ENCODE assay signal across 8 cellular contexts in the genomic region with DNA sequence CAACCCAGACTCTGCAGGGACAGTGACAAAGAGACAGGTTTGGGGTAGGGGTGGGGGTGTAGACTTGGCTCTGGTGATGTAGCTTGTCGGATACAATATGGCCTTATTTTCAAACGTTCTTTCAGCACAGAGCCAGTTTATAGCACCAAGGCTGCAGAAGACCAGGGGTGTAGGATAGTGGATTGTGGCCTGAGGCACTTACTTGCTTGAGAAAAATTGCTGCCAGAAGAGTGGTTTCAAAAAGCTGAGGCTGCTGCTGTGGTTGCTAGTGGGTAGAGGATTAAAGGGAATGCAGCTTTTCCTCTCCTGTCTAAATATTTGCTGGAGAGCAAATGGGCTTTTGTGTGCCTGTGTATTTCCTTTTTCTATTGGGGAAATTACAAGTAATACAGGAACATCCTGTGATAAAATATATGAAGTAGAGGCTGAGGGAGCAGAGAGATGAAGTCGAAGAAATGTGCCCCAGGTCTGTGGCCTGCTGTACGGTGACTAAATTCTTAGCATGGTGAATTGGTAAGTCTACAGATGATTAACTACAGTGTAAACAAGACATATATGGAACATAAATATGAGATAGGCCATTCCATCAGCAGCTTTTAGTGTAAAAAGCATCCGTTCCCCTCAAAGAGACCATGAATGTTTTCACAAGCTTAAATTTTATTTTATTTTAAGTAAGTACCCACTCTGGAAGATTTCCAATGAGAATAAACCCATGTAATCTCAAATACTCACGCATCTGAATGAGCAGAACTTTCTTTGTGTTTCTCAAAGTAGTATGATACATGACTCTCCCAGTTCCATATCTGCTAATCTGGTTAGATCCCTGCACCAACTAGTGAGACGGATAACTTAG.
DNase-seq lines count a peak whose midpoint lies in the region; ATAC-seq and TF ChIP-seq lines count a peak whose summit lies in the region.

No MANE protein-coding gene starts in this region.

- no peak overlapping the region for H3K4ac ChIP-seq in H9 (ENCODE audit: low read depth, low read length)

- peak overlapping the region; percentile 14 to 85 (median 62) for H3K27ac Mint-ChIP-seq in CD4-positive, alpha-beta memory T cell
- peak overlapping the region; percentile 17 to 94 (median 72); a peak in 6 of 7 replicates for H3K27ac Mint-ChIP-seq in H9
- peak overlapping the region; percentile 49 for H3K27ac Mint-ChIP-seq in activated CD8-positive, alpha-beta T cell treated with anti-CD3 and anti-CD28 coated beads for 36 hours
- peak overlapping the region; percentile 84 for H3K27ac Mint-ChIP-seq in mesothelial cell of epicardium

- H2BK12ac ChIP-seq in H9 (ENCODE audit: insufficient read length, low read depth, low read length) = no peak overlapping the region

- H2BK5ac ChIP-seq in H9 (ENCODE audit: insufficient read length, low read length) = no peak overlapping the region

- H2AFZ ChIP-seq in H9 (ENCODE audit: low read length) = no peak overlapping the region

- H3K4me1 ChIP-seq in CD4-positive, alpha-beta memory T cell (ENCODE audit: insufficient read depth, low read length) = peaks cover 47% of the 10 kb centered on the region
- peaks cover 18% of the 10 kb centered on the region for H3K4me1 ChIP-seq in H9 (ENCODE audit: insufficient read depth, low read length)

- H3T11ph ChIP-seq in H9 (ENCODE audit: low read length) = no peak overlapping the region

- DNase-seq in CD4-positive, alpha-beta memory T cell = no peak
- DNase-seq in H9 (no peak), mesothelial cell of epicardium (ENCODE audit: low spot score in 2 of 2, unreplicated experiment in 2 of 2) (no peak), NCI-H345 (lab: John Stamatoyannopoulos, UW) (no peak), NOMO-1 (lab: John Stamatoyannopoulos, UW; ENCODE audit: unreplicated experiment in 2 of 2) (no peak), C1 segment of cervical spinal cord (lab: John Stamatoyannopoulos, UW) (no peak)
- peak; percentile 24 for DNase-seq in activated CD8-positive, alpha-beta T cell treated with anti-CD3 and anti-CD28 coated beads for 36 hours
- no peak for DNase-seq in stimulated activated naive CD4-positive, alpha-beta T cell treated with Interleukin-2 at 50 U/mL for 16 hours (lab: John Stamatoyannopoulos, UW)

- H4K5ac ChIP-seq in H9 (ENCODE audit: insufficient read length, low read depth, low read length) = no peak overlapping the region

- no peak overlapping the region for H3K14ac ChIP-seq in H9 (ENCODE audit: insufficient read depth, low read length)

- H3K4me2 ChIP-seq in H9 (ENCODE audit: insufficient read depth, insufficient read length, low read length) = no peak overlapping the region

- H3K23me2 ChIP-seq in H9 (ENCODE audit: insufficient read length, low read depth, low read length, poor library complexity, severe bottlenecking) = no peaks in the 10 kb centered on the region

- H2BK20ac ChIP-seq in H9 (ENCODE audit: low read depth, low read length, poor library complexity, severe bottlenecking) = no peak overlapping the region

- H3K4me3 ChIP-seq in CD4-positive, alpha-beta memory T cell (ENCODE audit: low read length in 2 of 2) = no peak overlapping the region

- peak overlapping the region; percentile 15 for H3K18ac ChIP-seq in H9 (ENCODE audit: insufficient read length, low read depth, low read length)

- intact Hi-C loops in CD4-positive, alpha-beta memory T cell (cut with micrococcal nuclease) = loop anchor here (5.0 kb wide), 1 partner anchor 114 kb away; the partner anchor contains the start of gene LRCH1
- intact Hi-C loops in activated CD8-positive, alpha-beta T cell treated with anti-CD3 and anti-CD28 coated beads for 36 hours (cut with micrococcal nuclease) = loop anchor here (5.0 kb wide), 1 partner anchor 74 kb away; no protein-coding TSS in a partner anchor

- H3K9ac ChIP-seq in H9 (ENCODE audit: extremely low read depth, insufficient read length, low read length) = no peak overlapping the region

- no CpG with 5 or more reads among the region's 7 CpGs for WGBS in H9 (ENCODE audit: extremely low coverage, insufficient read length, low lambda C conversion rate)

- CTCF ChIA-PET in CD4-positive, alpha-beta memory T cell (lab: Charles Lee; ENCODE audit: partially characterized antibody) = interaction anchor here (1.0 kb wide), 1 partner anchor 114 kb away, joined by 3 read pairs; no protein-coding TSS in a partner anchor
- CTCF ChIA-PET in activated CD8-positive, alpha-beta T cell treated with anti-CD3 and anti-CD28 coated beads for 36 hours (lab: Charles Lee) = interaction anchor here (1.0 to 3.7 kb wide), 5 partner anchors 11 to 114 kb away, joined by 3 to 28 read pairs (median 3); partner anchors contain the start of gene LRCH1

- peak; percentile 35 for ATAC-seq in activated CD8-positive, alpha-beta T cell treated with anti-CD3 and anti-CD28 coated beads for 36 hours

- H3K9me3 Mint-ChIP-seq in CD4-positive, alpha-beta memory T cell = no peaks in the 10 kb centered on the region
- no peaks in the 10 kb centered on the region for H3K9me3 Mint-ChIP-seq in H9
- no peaks in the 10 kb centered on the region for H3K9me3 Mint-ChIP-seq in activated CD8-positive, alpha-beta T cell treated with anti-CD3 and anti-CD28 coated beads for 36 hours
- H3K9me3 Mint-ChIP-seq in mesothelial cell of epicardium = no peaks in the 10 kb centered on the region

- no peak overlapping the region for H4K8ac ChIP-seq in H9 (replicated peaks; ENCODE audit: insufficient read length, low read depth, low read length)

- H3K27ac ChIP-seq in CD4-positive, alpha-beta memory T cell (ENCODE audit: low read depth, low read length) = no peak overlapping the region
- H3K27ac ChIP-seq in H9 (ENCODE audit: insufficient read length, low read depth, low read length) = peak overlapping the region; percentile 11

- no peaks in the 10 kb centered on the region for H3K27me3 Mint-ChIP-seq in CD4-positive, alpha-beta memory T cell
- H3K27me3 Mint-ChIP-seq in H9 (ENCODE audit: low read depth) (no peaks in the 10 kb centered on the region), mesothelial cell of epicardium (ENCODE audit: low read depth) (no peaks in the 10 kb centered on the region)
- no peaks in the 10 kb centered on the region for H3K27me3 Mint-ChIP-seq in activated CD8-positive, alpha-beta T cell treated with anti-CD3 and anti-CD28 coated beads for 36 hours

- H3K23ac ChIP-seq in H9 (ENCODE audit: insufficient read length, low read depth, low read length) = no peak overlapping the region

- TF ChIP-seq CTCF in H9 (conservative IDR thresholded peaks at IDR 0.05) (no peak), mesothelial cell of epicardium (IDR thresholded peaks at IDR 0.05; ENCODE audit: unreplicated experiment) (no peak)
- no peak for TF ChIP-seq CTCF in activated CD8-positive, alpha-beta T cell treated with anti-CD3 and anti-CD28 coated beads for 36 hours (IDR thresholded peaks at IDR 0.05)

- no peaks in the 10 kb centered on the region for H3K79me2 ChIP-seq in H9 (ENCODE audit: insufficient read depth, low read length)

- no peaks in the 10 kb centered on the region for H3K79me1 ChIP-seq in H9 (ENCODE audit: insufficient read depth, low read depth, low read length, poor library complexity, severe bottlenecking)

- peaks cover 5 to 16% of the 10 kb centered on the region in 2 donors for H3K36me3 Mint-ChIP-seq in CD4-positive, alpha-beta memory T cell
- H3K36me3 Mint-ChIP-seq in H9 (ENCODE audit: insufficient read depth in 1 of 3, low read depth in 3 of 3) (peaks cover 0 to 8% (median 0%) of the 10 kb centered on the region in 3 experiments; a peak in 1 of 7 replicates), mesothelial cell of epicardium (peaks cover 11% of the 10 kb centered on the region)
- H3K36me3 Mint-ChIP-seq in activated CD8-positive, alpha-beta T cell treated with anti-CD3 and anti-CD28 coated beads for 36 hours (ENCODE audit: low read depth) = peaks cover 5% of the 10 kb centered on the region

- no peaks in the 10 kb centered on the region for H4K20me1 ChIP-seq in H9 (ENCODE audit: control insufficient read depth, insufficient read depth, insufficient read length)

- no peaks in the 10 kb centered on the region for H3K27me3 ChIP-seq in CD4-positive, alpha-beta memory T cell (ENCODE audit: insufficient read depth, low read length)
- H3K27me3 ChIP-seq in H9 (ENCODE audit: insufficient read depth, low read length) = no peaks in the 10 kb centered on the region

- H3K56ac ChIP-seq in H9 (ENCODE audit: insufficient read length, low read depth, low read length) = no peak overlapping the region

- H4K91ac ChIP-seq in H9 (ENCODE audit: insufficient read length, low read depth, low read length) = no peak overlapping the region

- no peaks in the 10 kb centered on the region for H3K9me3 ChIP-seq in CD4-positive, alpha-beta memory T cell (ENCODE audit: control insufficient read depth in 1 of 2, low read length in 2 of 2)
- H3K9me3 ChIP-seq in H9 (ENCODE audit: control insufficient read depth, low read depth, low read length) = no peaks in the 10 kb centered on the region

- POLR2A ChIA-PET in CD4-positive, alpha-beta memory T cell (lab: Charles Lee; ENCODE audit: partially characterized antibody) = no interaction called here
- POLR2A ChIA-PET in activated CD8-positive, alpha-beta T cell treated with anti-CD3 and anti-CD28 coated beads for 36 hours (lab: Charles Lee) = interaction anchor here (0.7 to 1.8 kb wide), 5 partner anchors 8 to 24 kb away, joined by 3 to 4 read pairs (median 3); no protein-coding TSS in a partner anchor

- no peak overlapping the region for H2BK120ac ChIP-seq in H9 (ENCODE audit: low read depth, low read length, poor library complexity, severe bottlenecking)

- no peak overlapping the region for H2AK5ac ChIP-seq in H9 (ENCODE audit: insufficient read length, low read length)

- H3K36me3 ChIP-seq in CD4-positive, alpha-beta memory T cell (ENCODE audit: insufficient read depth, low read length) = no peaks in the 10 kb centered on the region

- H2BK15ac ChIP-seq in H9 (ENCODE audit: low read depth, low read length) = no peak overlapping the region

- H3K4me1 Mint-ChIP-seq in CD4-positive, alpha-beta memory T cell = peaks cover 40 to 68% (median 53%) of the 10 kb centered on the region in 4 donors
- peaks cover 45 to 55% of the 10 kb centered on the region in 2 experiments for H3K4me1 Mint-ChIP-seq in H9
- H3K4me1 Mint-ChIP-seq in activated CD8-positive, alpha-beta T cell treated with anti-CD3 and anti-CD28 coated beads for 36 hours (ENCODE audit: low read depth) = peaks cover 47% of the 10 kb centered on the region
- H3K4me1 Mint-ChIP-seq in mesothelial cell of epicardium = peaks cover 61% of the 10 kb centered on the region

- peak overlapping the region in 2 of 8 donors; percentile 49 to 55 for H3K4me3 Mint-ChIP-seq in CD4-positive, alpha-beta memory T cell
- H3K4me3 Mint-ChIP-seq in H9 = no peak overlapping the region
- no peak overlapping the region for H3K4me3 Mint-ChIP-seq in activated CD8-positive, alpha-beta T cell treated with anti-CD3 and anti-CD28 coated beads for 36 hours
- no peak overlapping the region for H3K4me3 Mint-ChIP-seq in mesothelial cell of epicardium
